Comparison of ENCODE assay signal across 15 cellular contexts in genomic region chr1:101995984-101996731, GRCh38. TPM values are rescaled to one million over a fixed set of nuclear protein-coding genes. Genes with fewer than 3 reads are reported as not detected.
DNase-seq lines count a peak whose midpoint lies in the region; ATAC-seq and TF ChIP-seq lines count a peak whose summit lies in the region.
"Had no signal": no experiment of that assay in that cellular context is flagged by ENCODE, and none has a peak within 500 bp of the region (broad histone marks: within the 10 kb centered on the region; RNA-seq: fewer than 3 reads in every experiment).

No MANE protein-coding gene starts in this region.

- no peaks in the 10 kb centered on the region for H3K4me1 ChIP-seq in HUES64 (ENCODE audit: insufficient read depth, low read length)
- no peaks in the 10 kb centered on the region for H3K4me1 ChIP-seq in mesodermal cell (ENCODE audit: control insufficient read depth, insufficient read depth, low read length, poor library complexity, severe bottlenecking)
- H3K4me1 ChIP-seq in MM.1S (ENCODE audit: low read length), result no peaks in the 10 kb centered on the region
- H3K4me1 ChIP-seq: BLaER1, gastrocnemius medialis, right atrium auricular region had no signal

- no peak for TF ChIP-seq CTCF in WTC11 (IDR thresholded peaks at IDR 0.05)
- no peak for TF ChIP-seq CTCF in MM.1S (IDR thresholded peaks at IDR 0.05; ENCODE audit: low read length)

- H3K27me3 Mint-ChIP-seq in WTC11 (ENCODE audit: low read depth), result peaks cover 7% of the 10 kb centered on the region

- POLR2A ChIA-PET in WTC11 (lab: Charles Lee), result no interaction called here

- H3K4me3 Mint-ChIP-seq in WTC11, result peak overlapping the region; percentile 86

- no peaks in the 10 kb centered on the region for H3K9me3 ChIP-seq in HUES64 (ENCODE audit: insufficient read depth, low read depth, low read length)
- no peaks in the 10 kb centered on the region for H3K9me3 ChIP-seq in mesodermal cell (ENCODE audit: control insufficient read depth, low read length)
- H3K9me3 ChIP-seq in MM.1S (replicated peaks; ENCODE audit: insufficient read depth, low read length), result no peaks in the 10 kb centered on the region
- H3K9me3 ChIP-seq: BLaER1, gastrocnemius medialis, right atrium auricular region had no signal

- H3K4me1 Mint-ChIP-seq in WTC11, result peaks cover 6% of the 10 kb centered on the region

- no peak overlapping the region for H3K27ac ChIP-seq in HUES64 (ENCODE audit: low read depth, low read length)
- H3K27ac ChIP-seq in mesodermal cell (ENCODE audit: low read depth, low read length, severe bottlenecking), result no peak overlapping the region
- no peak overlapping the region for H3K27ac ChIP-seq in MM.1S (ENCODE audit: low read length)
- H3K27ac ChIP-seq: BLaER1, gastrocnemius medialis, right atrium auricular region had no signal

- no peaks in the 10 kb centered on the region for H3K36me3 Mint-ChIP-seq in WTC11
- H3K36me3 Mint-ChIP-seq: activated naive CD4-positive, alpha-beta T cell treated with anti-CD3 and anti-CD28 coated beads, Interleukin-2, amount 50 U/mL, for 72 hours had no signal

- no peaks in the 10 kb centered on the region for H3K9me2 ChIP-seq in MM.1S (replicated peaks; ENCODE audit: insufficient read depth, low read length)

- no peak overlapping the region for H3K27ac Mint-ChIP-seq in WTC11
- H3K27ac Mint-ChIP-seq: activated naive CD4-positive, alpha-beta T cell treated with anti-CD3 and anti-CD28 coated beads, Interleukin-2, amount 50 U/mL, for 72 hours; HFFc6 had no signal

- WGBS in HUES64, result 12% methylated on average over 20 of the region's 20 CpGs
- 9 to 29% methylated on average over 5 to 10 of the region's 20 CpGs for WGBS in mesodermal cell (ENCODE audit: insufficient coverage in 2 of 2), 2 experiments

- H3K9ac ChIP-seq in HUES64 (ENCODE audit: low read depth, low read length), result 0 out of 2 replicates have a peak overlapping the region, but pooled peaks have one; percentile 12
- no peak overlapping the region for H3K9ac ChIP-seq in MM.1S (ENCODE audit: low read length)
- H3K9ac ChIP-seq: BLaER1 had no signal

- H3K36me3 ChIP-seq in HUES64 (ENCODE audit: insufficient read depth, low read length) (no peaks in the 10 kb centered on the region), mesodermal cell (ENCODE audit: control insufficient read depth, insufficient read depth, low read length) (no peaks in the 10 kb centered on the region), MM.1S (replicated peaks; ENCODE audit: insufficient read depth, low read length) (no peaks in the 10 kb centered on the region)
- H3K36me3 ChIP-seq: BLaER1, gastrocnemius medialis, right atrium auricular region had no signal

- no peaks in the 10 kb centered on the region for H3F3A ChIP-seq in MM.1S (ENCODE audit: insufficient read depth, low read length)

- CTCF ChIA-PET in WTC11 (lab: Charles Lee), result interaction anchor here (0.6 to 2.3 kb wide), 6 partner anchors 105 to 343 kb away, joined by 3 to 18 read pairs (median 5); no protein-coding TSS in a partner anchor

- H3K79me2 ChIP-seq in MM.1S (ENCODE audit: low read length), result no peaks in the 10 kb centered on the region

- peak overlapping the region; percentile 67 for H3K4me3 ChIP-seq in HUES64 (ENCODE audit: low read length)
- H3K4me3 ChIP-seq in mesodermal cell (ENCODE audit: extremely low read depth, insufficient read depth, low read length, poor library complexity, severe bottlenecking), result peak overlapping the region; percentile 10
- H3K4me3 ChIP-seq in MM.1S (ENCODE audit: low read length), result no peak overlapping the region
- H3K4me3 ChIP-seq: BLaER1, gastrocnemius medialis, right atrium auricular region had no signal

- peak; percentile 18 for DNase-seq in COR-L47 (lab: John Stamatoyannopoulos, UW)
- DNase-seq in WTC11 (ENCODE audit: low spot score), result peak; percentile 24
- DNase-seq in glomerular visceral epithelial cell (ENCODE audit: extremely low spot score), result no peak
- no peak for DNase-seq in MM.1S
- no peak for DNase-seq in ureter (ENCODE audit: low spot score)
- DNase-seq: dermis blood vessel endothelial cell, gastrocnemius medialis, HFFc6 had no signal

- H3K27me3 ChIP-seq in HUES64 (ENCODE audit: insufficient read depth, low read length) (peaks cover 17% of the 10 kb centered on the region), MM.1S (replicated peaks; ENCODE audit: insufficient read depth, low read length) (no peaks in the 10 kb centered on the region)
- H3K27me3 ChIP-seq: gastrocnemius medialis had no signal

- no peaks in the 10 kb centered on the region for H3K9me3 Mint-ChIP-seq in WTC11
- H3K9me3 Mint-ChIP-seq: activated naive CD4-positive, alpha-beta T cell treated with anti-CD3 and anti-CD28 coated beads, Interleukin-2, amount 50 U/mL, for 72 hours; HFFc6 had no signal

- H3K4me2 ChIP-seq in MM.1S (ENCODE audit: low read depth, low read length), result no peak overlapping the region
- H3K4me2 ChIP-seq: BLaER1 had no signal

- ATAC-seq in WTC11 (peak; percentile 66), GM18520 (IDR thresholded peaks at IDR 0.05; ENCODE audit: unreplicated experiment) (no peak)
- ATAC-seq: activated naive CD4-positive, alpha-beta T cell treated with anti-CD3 and anti-CD28 coated beads, Interleukin-2, amount 50 U/mL, for 72 hours; gastrocnemius medialis had no signal

- H4K20me1 ChIP-seq in MM.1S (ENCODE audit: insufficient read depth, low read length), result no peaks in the 10 kb centered on the region
- H4K20me1 ChIP-seq: BLaER1 had no signal

- H2AFZ ChIP-seq in MM.1S (ENCODE audit: low read length), result no peak overlapping the region

TF ChIP-seq in WTC11, 78 proteins besides CTCF, POLR2A, EP300 and RAD21 (continues in another document):
- TF ChIP-seq NFE2L1 (CRISPR knock-in tag; IDR thresholded peaks at IDR 0.05), result no peak
- no peak for TF ChIP-seq PRDM15 (CRISPR knock-in tag; IDR thresholded peaks at IDR 0.05)
- TF ChIP-seq IRF2 (CRISPR knock-in tag; IDR thresholded peaks at IDR 0.05; ENCODE audit: borderline replicate concordance, low read depth), result no peak
- TF ChIP-seq MXD4 (CRISPR knock-in tag; IDR thresholded peaks at IDR 0.05; ENCODE audit: borderline replicate concordance), result no peak
- TF ChIP-seq ZBTB21 (CRISPR knock-in tag; IDR thresholded peaks at IDR 0.05; ENCODE audit: borderline replicate concordance), result no peak
- TF ChIP-seq SOX15 (CRISPR knock-in tag; IDR thresholded peaks at IDR 0.05), result no peak
- TF ChIP-seq ARID4B (CRISPR knock-in tag; IDR thresholded peaks at IDR 0.05; ENCODE audit: borderline replicate concordance), result no peak
- no peak for TF ChIP-seq RORB (CRISPR knock-in tag; IDR thresholded peaks at IDR 0.05)

RNA-seq across cellular contexts. Expression of gene OLFM3, which starts 0.6 kb away (rescaled TPM):
- 2.4 TPM for polyA plus RNA-seq in HUES64 (2013, experiment 1 of 2)
- polyA plus RNA-seq in HUES64 (2013, experiment 2 of 2), result 2.2 TPM
- total RNA-seq in WTC11 (2021) (0.25 to 0.37 TPM (median 0.32 TPM) in 3 replicates), ureter (not detected)
- polyA plus RNA-seq in mesodermal cell (2013, experiment 1 of 2), result 0.74 TPM
- polyA plus RNA-seq in mesodermal cell (2013, experiment 2 of 2), result 0.56 TPM
- total RNA-seq: activated CD8-positive, alpha-beta memory T cell treated with anti-CD3 and anti-CD28 coated beads for 36 hours; activated naive CD4-positive, alpha-beta T cell treated with anti-CD3 and anti-CD28 coated beads, Interleukin-2, amount 50 U/mL, for 72 hours; dermis blood vessel endothelial cell; gastrocnemius medialis; HFFc6; right atrium auricular region had no signal

Comparison
In these comparisons a context has a peak if more than half of its experiments do, and no peak if none do; other contexts are left out.
1. DNase-seq: peak in COR-L47 (single experiment) and WTC11 (single experiment); none in glomerular visceral epithelial cell (single experiment), MM.1S (single experiment) and ureter (single experiment).